Comparison of ENCODE assay signal across 26 cellular contexts in the genomic region with DNA sequence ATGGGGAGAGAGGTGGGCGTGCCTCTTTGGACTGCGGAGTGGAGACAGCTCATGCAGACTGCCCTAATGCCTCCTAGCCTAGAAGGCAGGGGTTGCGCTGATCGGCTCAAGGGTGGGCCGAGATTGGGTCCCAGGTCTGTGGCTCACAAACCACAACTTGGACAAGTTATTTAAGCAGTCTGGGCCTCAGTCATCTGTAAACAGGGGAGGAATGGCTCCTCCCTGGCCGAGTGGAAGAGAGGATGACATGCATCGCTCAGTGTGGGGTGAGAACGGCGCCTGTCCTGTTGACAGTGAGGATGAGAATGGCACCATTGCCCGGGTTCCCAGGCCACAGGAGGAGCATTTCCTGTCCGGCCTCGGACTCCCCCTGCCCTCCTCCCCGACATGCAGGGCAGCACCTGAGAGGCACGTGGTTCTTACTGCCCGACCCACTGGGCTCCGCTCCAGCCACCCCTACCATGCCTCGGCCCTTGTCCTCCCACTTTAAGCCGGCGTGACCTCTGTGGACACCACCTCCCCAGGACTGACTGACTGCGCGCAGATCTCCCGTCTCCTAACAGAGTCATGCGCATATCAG. TPM values are rescaled to one million over a fixed set of nuclear protein-coding genes. Genes with fewer than 3 reads are reported as not detected.
DNase-seq lines count a peak whose midpoint lies in the region; ATAC-seq, FAIRE-seq and TF ChIP-seq lines count a peak whose summit lies in the region.
"Had no signal": no experiment of that assay in that cellular context is flagged by ENCODE, and none has a peak within 500 bp of the region (broad histone marks: within the 10 kb centered on the region; RNA-seq: fewer than 3 reads in every experiment).

No MANE protein-coding gene starts in this region.

- no peak overlapping the region for H3K4me3 ChIP-seq in HepG2 (replicated peaks in 1 of 3; ENCODE audit: insufficient read depth in 1 of 3, low read depth in 2 of 3, low read length in 3 of 3)
- H3K4me3 ChIP-seq in osteoblast (ENCODE audit: insufficient read depth, low read length) = no peak overlapping the region
- H3K4me3 ChIP-seq: Peyer's patch, SJCRH30 had no signal

- no peak for ATAC-seq in HepG2
- ATAC-seq: T-cell had no signal

- intact Hi-C loops in HepG2 (cut with micrococcal nuclease; ENCODE audit: unreplicated experiment) = no loop called here

- no peak for TF ChIP-seq POLR2A in HepG2 (IDR thresholded peaks at IDR 0.05; ENCODE audit: insufficient read depth in 1 of 2, low read depth in 2 of 2, low read length in 2 of 2)

- TF ChIP-seq RAD21 in HepG2 (CRISPR knock-in tag; IDR thresholded peaks at IDR 0.05) = no peak

- CTCF ChIA-PET in GM10248 (lab: Yijun Ruan, JAX) (interaction anchor here (1.6 kb wide), 1 partner anchor 26 kb away, joined by 5 read pairs; no protein-coding TSS in a partner anchor), HepG2 (lab: Yijun Ruan, JAX; ENCODE audit: low intra/inter-chr PET ratio, low total read pairs) (no interaction called here)

- H3K27ac Mint-ChIP-seq in HFFc6 = no peak overlapping the region
- H3K27ac Mint-ChIP-seq: H9, T-cell had no signal

- peaks cover 25% of the 10 kb centered on the region for H3K27me3 Mint-ChIP-seq in HFFc6 (ENCODE audit: insufficient read depth)
- H3K27me3 Mint-ChIP-seq: CD4-positive, alpha-beta memory T cell had no signal

- peak; percentile 8 for DNase-seq in GM10248 (ENCODE audit: extremely low spot score)
- peak; percentile 3 for DNase-seq in HuH-7.5 (ENCODE audit: low spot score)
- no peak for DNase-seq in HepG2 (ENCODE audit: low spot score)
- peak; percentile 75 for DNase-seq in osteoblast (ENCODE audit: insufficient read length, low spot score, missing footprints)
- DNase-seq in NCI-H774 (lab: John Stamatoyannopoulos, UW) = no peak
- DNase-seq in HFFc6 = no peak
- no peak for DNase-seq in NCI-H69 (lab: John Stamatoyannopoulos, UW)
- DNase-seq: C1 segment of cervical spinal cord; CD4-positive, alpha-beta memory T cell; COR-L47; DMS79 treated with DMSO at 0.1 percent for 48 hours; GF-D8; H9; Karpas-422; NCI-H1092; NCI-H1417 treated with DMSO at 0.1 percent for 48 hours; NCI-H1694 treated with DMSO at 0.1 percent for 48 hours; NCI-H2081; NCI-H2227 treated with DMSO at 0.1 percent for 48 hours; NCI-H526 treated with DMSO at 0.1 percent for 48 hours; OCI-M1; Peyer's patch; SJCRH30; T-cell had no signal

- H3K4me1 Mint-ChIP-seq in HFFc6 (ENCODE audit: low read depth) = peaks cover 7% of the 10 kb centered on the region

- TF ChIP-seq CTCF in GM10248 (IDR thresholded peaks at IDR 0.05; ENCODE audit: control extremely low read depth, extremely low read depth, low read depth, missing control alignments) (no peak), HepG2 (CRISPR knock-in tag; IDR thresholded peaks at IDR 0.05) (no peak), osteoblast (IDR thresholded peaks at IDR 0.05; ENCODE audit: extremely low read depth, low read depth, low read length) (no peak), HFFc6 (IDR thresholded peaks at IDR 0.05) (no peak)

- H3K9me3 ChIP-seq in HepG2 (ENCODE audit: low read length) = no peaks in the 10 kb centered on the region
- no peaks in the 10 kb centered on the region for H3K9me3 ChIP-seq in osteoblast (ENCODE audit: low read depth, low read length)
- H3K9me3 ChIP-seq: Peyer's patch, SJCRH30 had no signal

- no peak for FAIRE-seq in HepG2 (lab: Jason Lieb, UNC)
- FAIRE-seq: GM12892, GM19239 had no signal

- H4K20me1 ChIP-seq in HepG2 (ENCODE audit: insufficient read depth, low read length) = no peaks in the 10 kb centered on the region
- H4K20me1 ChIP-seq in osteoblast (ENCODE audit: insufficient read depth, low read length) = no peaks in the 10 kb centered on the region

- H3K27ac ChIP-seq in HepG2 (ENCODE audit: extremely low read length, insufficient read depth, low read length) = no peak overlapping the region
- H3K27ac ChIP-seq in osteoblast (ENCODE audit: low read depth, low read length) = no peak overlapping the region
- H3K27ac ChIP-seq: Peyer's patch, SJCRH30 had no signal

- TF ChIP-seq EP300 in HepG2 (IDR thresholded peaks at IDR 0.05; ENCODE audit: low read depth in 2 of 2, low read length in 2 of 2) (no peak), HepG2 (CRISPR knock-in tag; IDR thresholded peaks at IDR 0.05; ENCODE audit: borderline replicate concordance) (no peak)

- H3K36me3 ChIP-seq in HepG2 (replicated peaks in 1 of 2; ENCODE audit: control insufficient read depth in 1 of 2, insufficient read depth in 2 of 2, low read length in 2 of 2) = no peaks in the 10 kb centered on the region
- H3K36me3 ChIP-seq in osteoblast (ENCODE audit: insufficient read depth, low read length) = no peaks in the 10 kb centered on the region
- H3K36me3 ChIP-seq: Peyer's patch, SJCRH30 had no signal

- BruUV-seq in HepG2 (replicated peaks; lab: Mats Ljungman, UMichigan) = no TSS peak

- 0 out of 2 replicates have a peak, but pooled peaks cover 4% of the 10 kb centered on the region for H3K36me3 Mint-ChIP-seq in HFFc6 (ENCODE audit: low read depth)
- H3K36me3 Mint-ChIP-seq: CD4-positive, alpha-beta memory T cell; T-cell had no signal

- H3K79me2 ChIP-seq in HepG2 (ENCODE audit: insufficient read depth, low read length) (no peaks in the 10 kb centered on the region), osteoblast (ENCODE audit: insufficient read depth, low read length) (no peaks in the 10 kb centered on the region)

- 37% methylated on average over 10 of the region's 23 CpGs for WGBS in HepG2 (ENCODE audit: low lambda C conversion rate)

- H3K9me3 Mint-ChIP-seq in HFFc6 = no peaks in the 10 kb centered on the region

- in situ Hi-C loops in HepG2 (cut with HindIII; ENCODE audit: extremely low pct_ligation_motif_present, low pct_unique_long_range_greater_than_20kb) = no loop called here

- POLR2A ChIA-PET in GM10248 (lab: Yijun Ruan, JAX) = no interaction called here
- POLR2A ChIA-PET in HepG2 (lab: Yijun Ruan, JAX) = no interaction called here

- H3K4me2 ChIP-seq in HepG2 (ENCODE audit: low read depth, low read length) = no peak overlapping the region
- H3K4me2 ChIP-seq in osteoblast (ENCODE audit: insufficient read depth, low read length) = no peak overlapping the region

- H3K9ac ChIP-seq in HepG2 (ENCODE audit: insufficient read depth, low read depth, low read length) = no peak overlapping the region

- H3K4me1 ChIP-seq in HepG2 (ENCODE audit: insufficient read depth, low read length) = peaks cover 41% of the 10 kb centered on the region
- H3K4me1 ChIP-seq in osteoblast (ENCODE audit: insufficient read depth, low read length) = peaks cover 4% of the 10 kb centered on the region
- H3K4me1 ChIP-seq: SJCRH30 had no signal

- no peak overlapping the region for H3K4me3 Mint-ChIP-seq in HFFc6
- H3K4me3 Mint-ChIP-seq: CD4-positive, alpha-beta memory T cell; H9; T-cell had no signal

- H3K27me3 ChIP-seq in HepG2 (ENCODE audit: control insufficient read depth in 1 of 2, insufficient read depth in 2 of 2, low read length in 2 of 2) (peaks cover 4 to 20% of the 10 kb centered on the region in 2 experiments; a peak in 3 of 5 replicates), osteoblast (ENCODE audit: insufficient read depth, low read length) (peaks cover 16% of the 10 kb centered on the region)
- H3K27me3 ChIP-seq: Peyer's patch had no signal

- H2AFZ ChIP-seq in HepG2 (ENCODE audit: low read length) (no peak overlapping the region), osteoblast (ENCODE audit: low read length) (no peak overlapping the region)

TF ChIP-seq in HepG2, 621 proteins besides CTCF, POLR2A, EP300 and RAD21 (continues in another document):
- no peak for TF ChIP-seq ARID2 (CRISPR knock-in tag; IDR thresholded peaks at IDR 0.05; ENCODE audit: borderline replicate concordance)
- TF ChIP-seq, protein P1, sequence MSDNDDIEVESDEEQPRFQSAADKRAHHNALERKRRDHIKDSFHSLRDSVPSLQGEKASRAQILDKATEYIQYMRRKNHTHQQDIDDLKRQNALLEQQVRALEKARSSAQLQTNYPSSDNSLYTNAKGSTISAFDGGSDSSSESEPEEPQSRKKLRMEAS (IDR thresholded peaks at IDR 0.05) = 0 out of 2 replicates have a peak, but pooled peaks have one; percentile 36

RNA-seq across cellular contexts. Expression of a gene that starts 40.3 kb away (rescaled TPM):
- total RNA-seq in HepG2 (2016; rRNA removed; fragmentation: Illumina TruSeq; extraction: Trizol) = 141 and 213 TPM in 2 replicates
- 24.3 and 28.6 TPM in 2 replicates for total RNA-seq in HepG2 (2016; cell fraction: cytosol; rRNA removed; fragmentation: Illumina TruSeq; extraction: Trizol; ENCODE audit: low read depth)
- total RNA-seq in HepG2 (2016; cell fraction: insoluble cytoplasmic fraction; rRNA removed; fragmentation: Illumina TruSeq; extraction: Trizol) = 139 and 219 TPM in 2 replicates
- total RNA-seq in HepG2 (2016; cell fraction: membrane; rRNA removed; fragmentation: Illumina TruSeq; extraction: Trizol) = 37.5 and 43.6 TPM in 2 replicates
- 48.8 and 49.5 TPM in 2 replicates for total RNA-seq in HepG2 (2016; cell fraction: nucleus; rRNA removed; fragmentation: Illumina TruSeq; extraction: Trizol)
- 27.2 and 32.3 TPM in 2 replicates for polyA plus RNA-seq in HepG2 (2011; rRNA removed)
- 30.3 and 39.4 TPM in 2 replicates for polyA plus RNA-seq in HepG2 (2011; cell fraction: cytosol; rRNA removed)
- polyA plus RNA-seq in HepG2 (2011; cell fraction: nucleus; rRNA removed) = 12.6 and 17.4 TPM in 2 replicates
- polyA plus RNA-seq in HepG2 (2012) = 52.6 and 70.0 TPM in 2 replicates
- polyA plus RNA-seq in HepG2 (2016; cell fraction: cytosol; fragmentation: Illumina TruSeq; extraction: Trizol; ENCODE audit: low read depth) = 28.9 and 31.1 TPM in 2 replicates
- polyA plus RNA-seq in HepG2 (2016; cell fraction: insoluble cytoplasmic fraction; fragmentation: Illumina TruSeq; extraction: Trizol; ENCODE audit: low read depth) = 220 and 231 TPM in 2 replicates
- polyA plus RNA-seq in HepG2 (2016; cell fraction: membrane; fragmentation: Illumina TruSeq; extraction: Trizol; ENCODE audit: low read depth) = 28.9 and 29.2 TPM in 2 replicates
- 73.7 and 88.9 TPM in 2 replicates for polyA plus RNA-seq in HepG2 (2016; cell fraction: nucleus; fragmentation: Illumina TruSeq; extraction: Trizol; ENCODE audit: insufficient read depth, low read depth)
- polyA minus RNA-seq in HepG2 (2011; rRNA and poly(A)+ RNA removed; ENCODE audit: low replicate concordance) = 23.2 and 27.5 TPM in 2 replicates
- polyA minus RNA-seq in HepG2 (2011; cell fraction: cytosol; rRNA and poly(A)+ RNA removed) = 19.1 and 25.1 TPM in 2 replicates
- polyA minus RNA-seq in HepG2 (2011; cell fraction: nucleus; rRNA and poly(A)+ RNA removed) = 36.8 and 50.7 TPM in 2 replicates
- 10.3 and 21.0 TPM in 2 replicates for total RNA-seq in osteoblast
- 10 to 100 TPM; 43.1 to 62.1 (median 45.3) TPM for total RNA-seq in HFFc6 (2021; fragmentation: NEBNext Ultra II Directional; extraction: Animal tissue kit (Norgen Biotek cat#: 25700))

Comparison
In these comparisons a context has a peak if more than half of its experiments do, and no peak if none do; other contexts are left out.
1. DNase-seq: peak in GM10248 (single experiment), HuH-7.5 (single experiment) and osteoblast (single experiment); none in HepG2 (single experiment), NCI-H774 (single experiment), HFFc6 (single experiment) and NCI-H69 (single experiment).